In genomic region chr20:46648903-46649649, GRCh38 we compare ENCODE assay signal across 1 cellular context.
TF ChIP-seq lines count a peak whose summit lies in the region.

No MANE protein-coding gene starts in this region.

TF ChIP-seq in GM12878, 131 proteins besides CTCF, POLR2A, EP300 and RAD21 (continued from another document):
- TF ChIP-seq, protein P1, sequence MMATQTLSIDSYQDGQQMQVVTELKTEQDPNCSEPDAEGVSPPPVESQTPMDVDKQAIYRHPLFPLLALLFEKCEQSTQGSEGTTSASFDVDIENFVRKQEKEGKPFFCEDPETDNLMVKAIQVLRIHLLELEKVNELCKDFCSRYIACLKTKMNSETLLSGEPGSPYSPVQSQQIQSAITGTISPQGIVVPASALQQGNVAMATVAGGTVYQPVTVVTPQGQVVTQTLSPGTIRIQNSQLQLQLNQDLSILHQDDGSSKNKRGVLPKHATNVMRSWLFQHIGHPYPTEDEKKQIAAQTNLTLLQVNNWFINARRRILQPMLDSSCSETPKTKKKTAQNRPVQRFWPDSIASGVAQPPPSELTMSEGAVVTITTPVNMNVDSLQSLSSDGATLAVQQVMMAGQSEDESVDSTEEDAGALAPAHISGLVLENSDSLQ (IDR thresholded peaks at IDR 0.05): no peak
